17 cellular contexts compared by ENCODE assay signal in genomic region chr3:15164356-15164755, GRCh38.
"Had no signal": no experiment of that assay in that cellular context is flagged by ENCODE, and none has a peak within 500 bp of the region (broad histone marks: within the 10 kb centered on the region; RNA-seq: fewer than 3 reads in every experiment).

No MANE protein-coding gene starts in this region.

- ATAC-seq: activated naive CD4-positive, alpha-beta T cell treated with anti-CD3 and anti-CD28 coated beads, Interleukin-2, amount 50 U/mL, for 72 hours; effector memory CD8-positive, alpha-beta T cell; mucosa of descending colon; naive thymus-derived CD8-positive, alpha-beta T cell; psoas muscle; right lobe of liver; upper lobe of right lung had no signal

- H3K27me3 ChIP-seq: ovary, right lobe of liver, upper lobe of right lung had no signal

- H3K4me3 Mint-ChIP-seq: activated T-helper 1 cell treated with anti-CD3 and anti-CD28 coated beads, Interleukin-12 subunit alpha, Interleukin-12 subunit beta, Interleukin-2, Interleukin-4 antibody, amounts not matched to agents 30 ng/mL and 10 ng/mL and 1 ng/mL, durations not matched to agents 14 hours and 24 hours and 36 hours; effector memory CD8-positive, alpha-beta T cell; immature natural killer cell; naive thymus-derived CD8-positive, alpha-beta T cell had no signal

- H3K36me3 Mint-ChIP-seq: activated naive CD4-positive, alpha-beta T cell treated with anti-CD3 and anti-CD28 coated beads, Interleukin-2, amount 50 U/mL, for 72 hours; immature natural killer cell had no signal

- H3K4me3 ChIP-seq: mucosa of descending colon, ovary, psoas muscle, right lobe of liver, upper lobe of right lung had no signal

- H3K27ac ChIP-seq: ovary, psoas muscle, right lobe of liver, upper lobe of right lung had no signal

- DNase-seq: activated gamma-delta T cell treated with Interleukin-2 at 50 U/mL for 16 hours; dermis blood vessel endothelial cell; effector memory CD8-positive, alpha-beta T cell; immature natural killer cell; kidney glomerular epithelial cell; mesenchymal stem cell; mucosa of descending colon; naive thymus-derived CD8-positive, alpha-beta T cell; ovary; psoas muscle; right lobe of liver; stimulated activated CD4-positive, alpha-beta T cell treated with anti-CD3 and anti-CD28 coated beads, Interleukin-4, amount 100 ng/mL, for 4 hours; stimulated activated naive CD4-positive, alpha-beta T cell; T1000; upper lobe of right lung had no signal

- H3K9me3 Mint-ChIP-seq: activated T-helper 1 cell treated with anti-CD3 and anti-CD28 coated beads, Interleukin-12 subunit alpha, Interleukin-12 subunit beta, Interleukin-2, Interleukin-4 antibody, amounts not matched to agents 30 ng/mL and 10 ng/mL and 1 ng/mL, durations not matched to agents 14 hours and 24 hours and 36 hours; effector memory CD8-positive, alpha-beta T cell had no signal

- H3K4me1 ChIP-seq: psoas muscle, right lobe of liver, upper lobe of right lung had no signal

- H3K27me3 Mint-ChIP-seq: effector memory CD8-positive, alpha-beta T cell had no signal

- H3K27ac Mint-ChIP-seq: activated naive CD4-positive, alpha-beta T cell treated with anti-CD3 and anti-CD28 coated beads, Interleukin-2, amount 50 U/mL, for 72 hours; activated T-helper 1 cell treated with anti-CD3 and anti-CD28 coated beads, Interleukin-12 subunit alpha, Interleukin-12 subunit beta, Interleukin-2, Interleukin-4 antibody, amounts not matched to agents 30 ng/mL and 10 ng/mL and 1 ng/mL, durations not matched to agents 14 hours and 24 hours and 36 hours; effector memory CD8-positive, alpha-beta T cell; immature natural killer cell; naive thymus-derived CD8-positive, alpha-beta T cell had no signal

- H3K36me3 ChIP-seq: ovary, right lobe of liver, upper lobe of right lung had no signal

- H3K9me3 ChIP-seq: ovary, psoas muscle, right lobe of liver, upper lobe of right lung had no signal
